In the genomic region with DNA sequence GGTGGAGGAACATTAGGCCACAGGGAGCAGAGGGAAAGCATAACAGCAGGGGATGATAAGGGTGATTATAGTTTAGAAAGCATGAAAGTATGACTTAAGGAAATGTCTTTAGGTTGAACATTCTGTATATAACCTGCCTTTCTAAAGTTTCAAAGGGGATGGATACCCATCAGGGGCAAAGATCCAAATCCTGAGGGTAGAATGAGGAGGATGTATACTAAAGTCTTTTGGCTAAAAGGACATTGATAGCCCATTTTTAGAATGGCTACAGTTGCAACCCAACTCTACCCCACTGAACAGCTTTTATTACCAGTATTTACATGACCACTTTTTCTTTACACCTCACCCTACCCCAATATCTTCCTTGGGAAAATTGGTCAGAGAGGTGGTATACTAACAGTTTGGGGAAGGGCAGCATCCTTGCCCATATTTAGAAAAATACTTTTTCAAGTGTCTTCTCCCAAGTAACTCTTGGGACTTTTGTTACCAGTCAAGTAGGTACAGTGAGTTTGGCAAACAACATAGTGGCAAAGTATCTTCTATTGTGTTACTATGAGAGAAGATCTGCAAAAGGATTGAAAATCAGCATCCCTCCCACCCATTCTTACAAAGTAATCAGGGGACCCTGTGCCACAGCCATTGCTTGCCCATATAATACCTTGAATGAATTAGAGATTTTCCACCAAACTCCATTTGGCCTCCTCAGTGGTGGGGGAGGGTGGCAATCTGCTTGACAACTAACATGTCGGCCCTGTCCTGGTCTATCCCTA, we compare ENCODE assay signal across 10 cellular contexts. TPM values are rescaled to one million over a fixed set of nuclear protein-coding genes. Genes with fewer than 3 reads are reported as not detected.
A peak's percentile ranks its signal among the peaks of the same experiment; 100 is the strongest.
DNase-seq lines count a peak whose midpoint lies in the region; ATAC-seq and TF ChIP-seq lines count a peak whose summit lies in the region.
"Had no signal": no experiment of that assay in that cellular context is flagged by ENCODE, and none has a peak within 500 bp of the region (broad histone marks: within the 10 kb centered on the region; RNA-seq: fewer than 3 reads in every experiment).

No MANE protein-coding gene starts in this region.

- TF ChIP-seq CTCF in Calu3 (IDR thresholded peaks at IDR 0.05; ENCODE audit: unreplicated experiment) (no peak), IMR-90 (conservative IDR thresholded peaks at IDR 0.05; ENCODE audit: low read depth, low read length) (no peak)

- CTCF ChIA-PET in Calu3 (lab: Charles Lee) (interaction anchor here (1.1 to 1.8 kb wide), 2 partner anchors 126 to 128 kb away, joined by 3 to 5 read pairs; no protein-coding TSS in a partner anchor), IMR-90 (lab: Yijun Ruan, JAX) (interaction anchor here (0.7 to 1.3 kb wide), 2 partner anchors 9 to 414 kb away, joined by 3 to 5 read pairs; partner anchors contain the start of genes MAT2A and TCF7L1)

- H4K5ac ChIP-seq in IMR-90 (ENCODE audit: low read depth, low read length): no peak overlapping the region

- no peaks in the 10 kb centered on the region for H3K27me3 Mint-ChIP-seq in Calu3 (ENCODE audit: unreplicated experiment)
- no peaks in the 10 kb centered on the region for H3K27me3 Mint-ChIP-seq in activated naive CD8-positive, alpha-beta T cell
- H3K27me3 Mint-ChIP-seq in naive thymus-derived CD8-positive, alpha-beta T cell: no peaks in the 10 kb centered on the region

- no peak overlapping the region for H3K56ac ChIP-seq in IMR-90 (ENCODE audit: extremely low read depth, insufficient read depth, low read length)

- no TSS peak for BruUV-seq in Calu3 (replicated peaks; lab: Mats Ljungman, UMichigan)
- no TSS peak for BruUV-seq in IMR-90 (replicated peaks; lab: Mats Ljungman, UMichigan)

- H3K36me3 ChIP-seq in IMR-90 (ENCODE audit: control insufficient read depth, insufficient read depth, low read length): peaks cover 41% of the 10 kb centered on the region

- ATAC-seq in IMR-90 (ENCODE audit: low read depth): peak; percentile 2; the same call in 1 of the 2 replicates
- no peak for ATAC-seq in naive thymus-derived CD8-positive, alpha-beta T cell
- no peak for ATAC-seq in HG03196 (IDR thresholded peaks at IDR 0.05; ENCODE audit: unreplicated experiment)
- no peak for ATAC-seq in GM19455 (IDR thresholded peaks at IDR 0.05; ENCODE audit: unreplicated experiment)
- ATAC-seq in GM21381 (IDR thresholded peaks at IDR 0.05; ENCODE audit: unreplicated experiment): no peak

- H3K9me3 Mint-ChIP-seq in Calu3 (ENCODE audit: low read depth, unreplicated experiment): no peaks in the 10 kb centered on the region
- H3K9me3 Mint-ChIP-seq in activated naive CD8-positive, alpha-beta T cell (ENCODE audit: low read depth): no peaks in the 10 kb centered on the region
- H3K9me3 Mint-ChIP-seq in naive thymus-derived CD8-positive, alpha-beta T cell: no peaks in the 10 kb centered on the region

- 0 out of 2 replicates have a peak, but pooled peaks have one; percentile 34 for TF ChIP-seq POLR2A in IMR-90 (IDR thresholded peaks at IDR 0.05; ENCODE audit: low read depth, low read length)

- no CpG with 5 or more reads among the region's 1 CpG for WGBS in IMR-90 (ENCODE audit: extremely low coverage in 2 of 2, insufficient read length in 1 of 2), 2 experiments

- H3K4me3 ChIP-seq in IMR-90 (ENCODE audit: insufficient read depth, low read depth, low read length): no peak overlapping the region

- no peak overlapping the region for H2BK20ac ChIP-seq in IMR-90 (ENCODE audit: low read depth, low read length)

- no peak overlapping the region for H3K4me2 ChIP-seq in IMR-90 (ENCODE audit: low read depth, low read length)

- H2BK5ac ChIP-seq in IMR-90 (ENCODE audit: low read depth, low read length, poor library complexity, severe bottlenecking): no peak overlapping the region

- peak overlapping the region; percentile 19; the same call in 1 of the 2 replicates for H3K27ac ChIP-seq in IMR-90 (ENCODE audit: insufficient read depth, low read length)

- peak overlapping the region; percentile 67 for H3K27ac Mint-ChIP-seq in Calu3 (ENCODE audit: unreplicated experiment)
- peak overlapping the region; percentile 18 for H3K27ac Mint-ChIP-seq in activated naive CD8-positive, alpha-beta T cell
- peak overlapping the region in 6 of 10 donors; percentile 16 to 81 (median 56) for H3K27ac Mint-ChIP-seq in naive thymus-derived CD8-positive, alpha-beta T cell

- no peak for TF ChIP-seq RAD21 in IMR-90 (IDR thresholded peaks at IDR 0.05; ENCODE audit: low read length)

- no peak overlapping the region; a peak in 1 of 4 replicates for H4K8ac ChIP-seq in IMR-90 (ENCODE audit: low read depth in 2 of 2, low read length in 2 of 2)

- no peak overlapping the region for H2BK15ac ChIP-seq in IMR-90 (ENCODE audit: low read depth, low read length)

- no peak overlapping the region for H2AFZ ChIP-seq in IMR-90 (replicated peaks; ENCODE audit: low read length, poor library complexity)

- dilution Hi-C loops in IMR-90 (cut with HindIII; ENCODE audit: low sequenced_read_pairs, unreplicated experiment): no loop called here

- H4K20me1 ChIP-seq in IMR-90 (ENCODE audit: insufficient read depth, low read length): peaks cover 42% of the 10 kb centered on the region

- H3K79me1 ChIP-seq in IMR-90 (ENCODE audit: low read depth in 1 of 2, low read length in 2 of 2): peaks cover 12 to 56% of the 10 kb centered on the region in 2 experiments

- no peak overlapping the region for H3K14ac ChIP-seq in IMR-90 (replicated peaks; ENCODE audit: low read depth, low read length)

- peaks cover 22% of the 10 kb centered on the region for H3K4me1 ChIP-seq in IMR-90 (ENCODE audit: control insufficient read depth, insufficient read depth, low read length)

- H2AK5ac ChIP-seq in IMR-90 (ENCODE audit: low read depth, low read length): no peak overlapping the region

- no peak overlapping the region for H2BK120ac ChIP-seq in IMR-90 (ENCODE audit: low read depth, low read length)

- no peak overlapping the region for H3K4ac ChIP-seq in IMR-90 (ENCODE audit: low read depth, low read length)

- peaks cover 9% of the 10 kb centered on the region; the same call in 1 of the 2 replicates for H3K9me1 ChIP-seq in IMR-90 (ENCODE audit: insufficient read depth, low read length)

- H4K91ac ChIP-seq in IMR-90 (ENCODE audit: insufficient read depth, low read depth, low read length): no peak overlapping the region

- H3K36me3 Mint-ChIP-seq in Calu3 (ENCODE audit: insufficient read depth, unreplicated experiment): peaks cover 88% of the 10 kb centered on the region
- peaks cover 17% of the 10 kb centered on the region for H3K36me3 Mint-ChIP-seq in activated naive CD8-positive, alpha-beta T cell
- peaks cover 14 to 76% (median 29%) of the 10 kb centered on the region in 3 donors for H3K36me3 Mint-ChIP-seq in naive thymus-derived CD8-positive, alpha-beta T cell

- intact Hi-C loops in Calu3 (cut with micrococcal nuclease; ENCODE audit: unreplicated experiment): no loop called here
- intact Hi-C loops in IMR-90 (cut with micrococcal nuclease): no loop called here

- H3K9ac ChIP-seq in IMR-90 (ENCODE audit: low read depth, low read length): no peak overlapping the region

- DNase-seq in Calu3 (no peak), IMR-90 (no peak), SIG-M5 treated with dmso at 0.1 percent for 504 hours (lab: John Stamatoyannopoulos, UW; ENCODE audit: unreplicated experiment) (no peak)
- DNase-seq in naive thymus-derived CD8-positive, alpha-beta T cell: no peak
- DNase-seq: NCI-H187 had no signal

- H3K4me1 Mint-ChIP-seq in Calu3 (ENCODE audit: low read depth, unreplicated experiment): peaks cover 34% of the 10 kb centered on the region
- H3K4me1 Mint-ChIP-seq in activated naive CD8-positive, alpha-beta T cell (ENCODE audit: low read depth): peaks cover 22% of the 10 kb centered on the region
- H3K4me1 Mint-ChIP-seq in naive thymus-derived CD8-positive, alpha-beta T cell: peaks cover 10 to 21% (median 18%) of the 10 kb centered on the region in 4 donors

- H2AK9ac ChIP-seq in IMR-90 (replicated peaks; ENCODE audit: low read depth, low read length, poor library complexity): no peak overlapping the region

- no peak overlapping the region for H3K18ac ChIP-seq in IMR-90 (ENCODE audit: low read depth, low read length)

- no peak overlapping the region for H3K23ac ChIP-seq in IMR-90 (ENCODE audit: low read depth, low read length)

- in situ Hi-C loops in IMR-90 (cut with MboI; ENCODE audit: low sequenced_read_pairs): no loop called here

- POLR2A ChIA-PET in IMR-90 (lab: Charles Lee; ENCODE audit: unreplicated experiment): interaction anchor here (1.0 to 1.3 kb wide), 3 partner anchors 40 to 128 kb away, joined by 3 to 5 read pairs (median 3); partner anchors contain the start of gene SH2D6
- POLR2A ChIA-PET in naive thymus-derived CD8-positive, alpha-beta T cell (lab: Charles Lee): interaction anchor here (1.5 to 7.2 kb wide), 2 partner anchors 124 to 127 kb away, joined by 3 to 79 read pairs; partner anchors contain the start of gene SH2D6

- H3K4me3 Mint-ChIP-seq in Calu3 (ENCODE audit: low read depth, unreplicated experiment): no peak overlapping the region
- peak overlapping the region; percentile 15 for H3K4me3 Mint-ChIP-seq in activated naive CD8-positive, alpha-beta T cell
- peak overlapping the region in 2 of 10 donors; percentile 21 to 40 for H3K4me3 Mint-ChIP-seq in naive thymus-derived CD8-positive, alpha-beta T cell

- H3K9me3 ChIP-seq in IMR-90 (ENCODE audit: control insufficient read depth, insufficient read depth, low read length): no peaks in the 10 kb centered on the region

- no peaks in the 10 kb centered on the region for H3K27me3 ChIP-seq in IMR-90 (ENCODE audit: control insufficient read depth, insufficient read depth, low read length)

RNA-seq across cellular contexts. Expression of gene MAT2A, which starts 8.3 kb away (rescaled TPM):
- total RNA-seq in Calu3 (2022) (387 and 393 TPM in 2 replicates), IMR-90 (2012; rRNA removed) (94.1 and 98.9 TPM in 2 replicates)
- polyA plus RNA-seq in IMR-90 (2012; rRNA removed): 158 and 223 TPM in 2 replicates
- polyA plus RNA-seq in IMR-90 (2012; cell fraction: cytosol; rRNA removed): 40.6 and 65.5 TPM in 2 replicates
- 581 and 1,265 TPM in 2 replicates for polyA plus RNA-seq in IMR-90 (2012; cell fraction: nucleus; rRNA removed; ENCODE audit: low replicate concordance)
- total RNA-seq in naive thymus-derived CD8-positive, alpha-beta T cell: 100 to 1,000 TPM; 192 to 205 TPM
- polyA plus RNA-seq in naive thymus-derived CD8-positive, alpha-beta T cell: 100 to 1,000 TPM in 1 of 3 donors, 10 to 100 TPM in 2; 68.1 to 103 (median 73.0) TPM

RNA-seq across cellular contexts. Expression of gene GGCX, which starts 14.0 kb away (rescaled TPM):
- 66.2 and 67.7 TPM in 2 replicates for total RNA-seq in Calu3 (2022)
- 31.9 and 35.0 TPM in 2 replicates for total RNA-seq in IMR-90 (2012; rRNA removed)
- polyA plus RNA-seq in IMR-90 (2012; rRNA removed): 37.0 and 39.4 TPM in 2 replicates
- polyA plus RNA-seq in IMR-90 (2012; cell fraction: cytosol; rRNA removed): 57.1 and 81.4 TPM in 2 replicates
- 60.6 and 63.6 TPM in 2 replicates for polyA plus RNA-seq in IMR-90 (2012; cell fraction: nucleus; rRNA removed; ENCODE audit: low replicate concordance)
- total RNA-seq in naive thymus-derived CD8-positive, alpha-beta T cell: 10 to 100 TPM; 30.9 to 35.8 TPM
- 10 to 100 TPM; 10.4 to 14.6 (median 14.0) TPM for polyA plus RNA-seq in naive thymus-derived CD8-positive, alpha-beta T cell

RNA-seq across cellular contexts. Expression of gene VAMP8, which starts 30.1 kb away (rescaled TPM):
- total RNA-seq in Calu3 (2022) (90.8 and 107 TPM in 2 replicates), IMR-90 (2012; rRNA removed) (0.83 and 0.90 TPM in 2 replicates)
- 1.7 and 1.9 TPM in 2 replicates for polyA plus RNA-seq in IMR-90 (2012; rRNA removed)
- polyA plus RNA-seq in IMR-90 (2012; cell fraction: cytosol; rRNA removed): 0.82 and 2.4 TPM in 2 replicates
- polyA plus RNA-seq in IMR-90 (2012; cell fraction: nucleus; rRNA removed; ENCODE audit: low replicate concordance): 0.13 and 2.1 TPM in 2 replicates
- total RNA-seq in naive thymus-derived CD8-positive, alpha-beta T cell: 10 to 100 TPM; 71.4 to 73.9 TPM
- 100 to 1,000 TPM; 321 to 405 (median 373) TPM for polyA plus RNA-seq in naive thymus-derived CD8-positive, alpha-beta T cell

RNA-seq across cellular contexts. Expression of gene VAMP5, which starts 37.0 kb away (rescaled TPM):
- total RNA-seq in Calu3 (2022): 10.0 and 10.1 TPM in 2 replicates
- total RNA-seq in IMR-90 (2012; rRNA removed): 13.8 and 27.8 TPM in 2 replicates
- polyA plus RNA-seq in IMR-90 (2012; rRNA removed): 103 and 121 TPM in 2 replicates
- polyA plus RNA-seq in IMR-90 (2012; cell fraction: cytosol; rRNA removed): 209 and 319 TPM in 2 replicates
- 51.1 and 83.2 TPM in 2 replicates for polyA plus RNA-seq in IMR-90 (2012; cell fraction: nucleus; rRNA removed; ENCODE audit: low replicate concordance)
- total RNA-seq in naive thymus-derived CD8-positive, alpha-beta T cell: 10 to 100 TPM; 24.6 to 24.7 TPM
- polyA plus RNA-seq in naive thymus-derived CD8-positive, alpha-beta T cell: 100 to 1,000 TPM; 135 to 143 (median 139) TPM
- total RNA-seq: SK-MEL-5 had no signal

RNA-seq across cellular contexts. Expression of gene RNF181, which starts 48.3 kb away (rescaled TPM):
- 101 and 102 TPM in 2 replicates for total RNA-seq in Calu3 (2022)
- total RNA-seq in IMR-90 (2012; rRNA removed): 326 and 498 TPM in 2 replicates
- 438 and 481 TPM in 2 replicates for polyA plus RNA-seq in IMR-90 (2012; rRNA removed)
- polyA plus RNA-seq in IMR-90 (2012; cell fraction: cytosol; rRNA removed): 538 and 709 TPM in 2 replicates
- 203 and 232 TPM in 2 replicates for polyA plus RNA-seq in IMR-90 (2012; cell fraction: nucleus; rRNA removed; ENCODE audit: low replicate concordance)
- total RNA-seq in naive thymus-derived CD8-positive, alpha-beta T cell: 10 to 100 TPM; 66.0 to 73.8 TPM
- polyA plus RNA-seq in naive thymus-derived CD8-positive, alpha-beta T cell: 100 to 1,000 TPM; 165 to 206 (median 173) TPM

Comparison
In these comparisons a context has a peak if more than half of its experiments do, and no peak if none do; other contexts are left out.
1. RNA of gene VAMP8, which starts 30.1 kb away (total RNA-seq): 90.8 to 107 TPM in Calu3 and 71.4 to 73.9 TPM in naive thymus-derived CD8-positive, alpha-beta T cell; 0.83 to 0.90 TPM in IMR-90; every median in the first group is over 10 times any median in the second.
2. Peak in every context shown above with its lines, with median percentiles within 50 percentile points of each other: H3K27ac Mint-ChIP-seq.